ENCODE assay signal across 8 cellular contexts in the genomic region with DNA sequence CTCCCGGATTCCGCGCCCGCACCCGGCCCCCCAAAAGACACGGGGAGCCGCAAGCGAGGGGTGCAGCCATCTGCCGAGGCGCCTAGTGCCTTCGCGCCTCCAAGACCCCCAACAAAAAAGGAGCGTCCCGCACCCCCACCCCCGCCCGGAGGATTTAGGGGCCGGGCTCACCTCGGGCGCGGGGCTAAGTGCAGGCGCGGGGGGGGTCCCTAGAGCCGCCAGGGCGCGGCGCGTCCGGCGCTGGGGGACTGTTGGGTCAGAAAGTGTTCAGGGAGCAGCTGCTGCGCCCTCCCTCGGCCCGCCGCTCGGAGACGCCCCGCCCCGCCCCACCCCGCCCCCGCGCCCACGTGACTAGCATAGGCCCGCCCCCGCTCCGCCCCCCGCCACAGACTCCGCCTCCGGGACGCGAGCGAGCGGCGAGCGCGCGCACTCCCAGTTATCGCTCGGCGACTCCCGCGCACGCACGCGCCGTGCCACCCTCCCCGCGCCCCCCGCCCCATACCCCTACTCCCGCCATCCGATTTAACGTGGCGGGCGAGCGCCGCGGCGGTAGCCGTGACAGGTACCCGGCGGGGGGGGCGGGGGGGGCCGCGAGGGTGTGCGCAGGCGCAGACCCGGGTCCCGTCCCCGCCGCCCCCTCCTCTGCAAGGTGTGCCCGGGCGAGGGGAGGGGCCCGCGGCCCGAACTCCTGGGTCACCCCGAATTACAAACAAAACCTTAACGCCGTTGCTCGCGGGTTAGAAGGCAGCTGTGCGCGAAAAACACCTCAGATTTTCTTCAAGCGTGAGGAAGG. TPM values are rescaled to one million over a fixed set of nuclear protein-coding genes. Genes with fewer than 3 reads are reported as not detected.
DNase-seq lines count a peak whose midpoint lies in the region; ATAC-seq and TF ChIP-seq lines count a peak whose summit lies in the region.

No MANE protein-coding gene starts in this region.

- no peaks in the 10 kb centered on the region for H3K79me2 ChIP-seq in Karpas-422 (ENCODE audit: low read length)
- peaks cover 13% of the 10 kb centered on the region for H3K79me2 ChIP-seq in SK-N-SH (ENCODE audit: insufficient read depth)
- H3K79me2 ChIP-seq in parathyroid adenoma, result no peaks in the 10 kb centered on the region

- no peaks in the 10 kb centered on the region for H3K27me3 ChIP-seq in CD4-positive, alpha-beta T cell (ENCODE audit: control insufficient read depth, insufficient read depth, low read length)
- H3K27me3 ChIP-seq in Karpas-422 (ENCODE audit: low read length) (no peaks in the 10 kb centered on the region), SK-N-SH (ENCODE audit: insufficient read depth) (no peaks in the 10 kb centered on the region), cardiac muscle cell (no peaks in the 10 kb centered on the region), parathyroid adenoma (ENCODE audit: control insufficient read depth, insufficient read depth, low read length) (no peaks in the 10 kb centered on the region), tibial artery (peaks cover 0 to 34% of the 10 kb centered on the region in 2 donors)

- peak overlapping the region; percentile 86 for H3K4me3 Mint-ChIP-seq in CD4-positive, alpha-beta T cell

- peak overlapping the region; percentile 75 for H3K27ac Mint-ChIP-seq in CD4-positive, alpha-beta T cell
- H3K27ac Mint-ChIP-seq in activated naive CD4-positive, alpha-beta T cell treated with anti-CD3 and anti-CD28 coated beads, Interleukin-2, amount 50 U/mL, for 72 hours, result peak overlapping the region in 1 of 2 donors; percentile 36

- H3K27me3 Mint-ChIP-seq in CD4-positive, alpha-beta T cell, result no peaks in the 10 kb centered on the region

- H3K27ac ChIP-seq in CD4-positive, alpha-beta T cell (ENCODE audit: low read depth, low read length), result no peak overlapping the region
- H3K27ac ChIP-seq in Karpas-422 (ENCODE audit: low read length), result no peak overlapping the region
- H3K27ac ChIP-seq in SK-N-SH (ENCODE audit: low read depth in 2 of 2, low read length in 1 of 2), result peak overlapping the region in 1 of 2 experiments; percentile 60; a peak in 1 of 4 replicates
- H3K27ac ChIP-seq in cardiac muscle cell, result peak overlapping the region; percentile 95
- peak overlapping the region; percentile 60 for H3K27ac ChIP-seq in parathyroid adenoma
- H3K27ac ChIP-seq in tibial artery, result peak overlapping the region; percentile 69 to 76

- no peak for TF ChIP-seq CTCF in CD4-positive, alpha-beta T cell (IDR thresholded peaks at IDR 0.05)
- TF ChIP-seq CTCF in SK-N-SH (IDR thresholded peaks at IDR 0.05) (no peak), cardiac muscle cell (IDR thresholded peaks at IDR 0.05; ENCODE audit: low read depth, low read length) (no peak), parathyroid adenoma (IDR thresholded peaks at IDR 0.05) (no peak), tibial artery (IDR thresholded peaks at IDR 0.05) (no peak)

- no peaks in the 10 kb centered on the region for H4K20me1 ChIP-seq in Karpas-422 (ENCODE audit: insufficient read depth, low read depth, low read length)
- H4K20me1 ChIP-seq in SK-N-SH (ENCODE audit: insufficient read depth), result no peaks in the 10 kb centered on the region

- no peak for TF ChIP-seq RAD21 in SK-N-SH (IDR thresholded peaks at IDR 0.05; ENCODE audit: low read length)

- intact Hi-C loops in CD4-positive, alpha-beta T cell (cut with DNase I, micrococcal nuclease), result loop anchor here (5.0 to 10.0 kb wide), 4 partner anchors 82 to 753 kb away; a partner anchor contains a TSS
- intact Hi-C loops in tibial artery (cut with DNase I; ENCODE audit: low total_unique reads), result no loop called here

- CTCF ChIA-PET in CD4-positive, alpha-beta T cell (lab: Charles Lee), result interaction anchor here (0.6 kb wide), 1 partner anchor 12 kb away, joined by 3 read pairs; no protein-coding TSS in a partner anchor
- CTCF ChIA-PET in SK-N-SH (lab: Yijun Ruan, JAX), result no interaction called here

- WGBS in SK-N-SH (ENCODE audit: low lambda C conversion rate), result 0% methylated on average over 3 of the region's 101 CpGs

- peak overlapping the region; percentile 70 for H3K4me3 ChIP-seq in Karpas-422 (ENCODE audit: low read length)
- H3K4me3 ChIP-seq in SK-N-SH (ENCODE audit: low read depth in 2 of 2, low read length in 1 of 2), result peak overlapping the region in 1 of 2 experiments; percentile 61; a peak in 3 of 4 replicates
- H3K4me3 ChIP-seq in cardiac muscle cell, result peak overlapping the region; percentile 81
- peak overlapping the region; percentile 77 for H3K4me3 ChIP-seq in parathyroid adenoma (ENCODE audit: low read depth, low read length)
- H3K4me3 ChIP-seq in tibial artery, result peak overlapping the region; percentile 62 to 88

- no peaks in the 10 kb centered on the region for H3K36me3 ChIP-seq in Karpas-422 (ENCODE audit: insufficient read depth, low read length)
- H3K36me3 ChIP-seq in SK-N-SH (replicated peaks in 1 of 2; ENCODE audit: control insufficient read depth in 1 of 2, insufficient read depth in 2 of 2, low read length in 1 of 2), result no peaks in the 10 kb centered on the region
- H3K36me3 ChIP-seq in cardiac muscle cell, result no peaks in the 10 kb centered on the region
- H3K36me3 ChIP-seq in parathyroid adenoma (ENCODE audit: control insufficient read depth, insufficient read depth, low read length), result no peaks in the 10 kb centered on the region
- no peaks in the 10 kb centered on the region for H3K36me3 ChIP-seq in tibial artery

- POLR2A ChIA-PET in CD4-positive, alpha-beta T cell (lab: Charles Lee), result interaction anchor here (0.6 to 1.6 kb wide), 7 partner anchors 25 to 1176 kb away, joined by 3 to 4 read pairs (median 3); no protein-coding TSS in a partner anchor
- POLR2A ChIA-PET in SK-N-SH (lab: Yijun Ruan, JAX), result interaction anchor here (0.7 to 1.0 kb wide), 2 partner anchors 12 to 370 kb away, joined by 3 read pairs; no protein-coding TSS in a partner anchor

- H3K4me2 ChIP-seq in Karpas-422 (ENCODE audit: low read depth, low read length, poor library complexity, severe bottlenecking) (peak overlapping the region; percentile 89), SK-N-SH (no peak overlapping the region; the same call in 1 of the 2 replicates), parathyroid adenoma (ENCODE audit: low read length) (peak overlapping the region; percentile 84)

- no peak for TF ChIP-seq EP300 in SK-N-SH (IDR thresholded peaks at IDR 0.05; ENCODE audit: borderline replicate concordance in 1 of 2, low read depth in 1 of 2, low read length in 1 of 2)

- H3K9me3 Mint-ChIP-seq in CD4-positive, alpha-beta T cell, result no peaks in the 10 kb centered on the region
- no peaks in the 10 kb centered on the region for H3K9me3 Mint-ChIP-seq in activated naive CD4-positive, alpha-beta T cell treated with anti-CD3 and anti-CD28 coated beads, Interleukin-2, amount 50 U/mL, for 72 hours

- H3K9me2 ChIP-seq in Karpas-422 (replicated peaks; ENCODE audit: insufficient read depth, low read length) (no peaks in the 10 kb centered on the region), SK-N-SH (no peaks in the 10 kb centered on the region)

- peak overlapping the region; percentile 71 for H3K9ac ChIP-seq in Karpas-422 (ENCODE audit: low read length)
- H3K9ac ChIP-seq in SK-N-SH, result peak overlapping the region; percentile 62; the same call in 1 of the 2 replicates
- no peak overlapping the region for H3K9ac ChIP-seq in parathyroid adenoma

- H3K4me1 ChIP-seq in Karpas-422 (ENCODE audit: low read length) (peaks cover 38% of the 10 kb centered on the region), SK-N-SH (ENCODE audit: control insufficient read depth in 1 of 2, insufficient read depth in 2 of 2, low read depth in 1 of 2, low read length in 1 of 2) (no peaks in the 10 kb centered on the region; a peak in 2 of 4 replicates), cardiac muscle cell (ENCODE audit: low read depth) (peaks cover 30% of the 10 kb centered on the region), parathyroid adenoma (no peaks in the 10 kb centered on the region), tibial artery (peaks cover 0 to 26% (median 13%) of the 10 kb centered on the region in 4 donors)

- no peaks in the 10 kb centered on the region for H3K36me3 Mint-ChIP-seq in CD4-positive, alpha-beta T cell (ENCODE audit: low read depth)
- no peaks in the 10 kb centered on the region for H3K36me3 Mint-ChIP-seq in activated naive CD4-positive, alpha-beta T cell treated with anti-CD3 and anti-CD28 coated beads, Interleukin-2, amount 50 U/mL, for 72 hours

- peaks cover 3% of the 10 kb centered on the region for H3F3A ChIP-seq in SK-N-SH (replicated peaks; ENCODE audit: insufficient read depth)

- ATAC-seq in CD4-positive, alpha-beta T cell (ENCODE audit: poor library complexity), result peak; percentile 73
- peak; percentile 42 for ATAC-seq in GM21381 (IDR thresholded peaks at IDR 0.05; ENCODE audit: unreplicated experiment)
- ATAC-seq in activated naive CD4-positive, alpha-beta T cell treated with anti-CD3 and anti-CD28 coated beads, Interleukin-2, amount 50 U/mL, for 72 hours, result peak; percentile 80 to 84

- H2AFZ ChIP-seq in Karpas-422 (ENCODE audit: low read length) (peak overlapping the region; percentile 96), SK-N-SH (ENCODE audit: low read depth) (no peak overlapping the region), parathyroid adenoma (peak overlapping the region; percentile 85)

- peaks cover 35% of the 10 kb centered on the region for H3K4me1 Mint-ChIP-seq in CD4-positive, alpha-beta T cell (ENCODE audit: low read depth)

- H3K9me3 ChIP-seq in CD4-positive, alpha-beta T cell (ENCODE audit: control insufficient read depth, low read length), result no peaks in the 10 kb centered on the region
- H3K9me3 ChIP-seq in Karpas-422 (ENCODE audit: low read length) (no peaks in the 10 kb centered on the region), SK-N-SH (no peaks in the 10 kb centered on the region), cardiac muscle cell (ENCODE audit: low read depth) (no peaks in the 10 kb centered on the region), parathyroid adenoma (ENCODE audit: control insufficient read depth, low read length) (no peaks in the 10 kb centered on the region), tibial artery (no peaks in the 10 kb centered on the region)

- DNase-seq in CD4-positive, alpha-beta T cell, result peak; percentile 72 to 90 (median 82)
- DNase-seq in Karpas-422 (peak; percentile 93), SK-N-SH (peak; percentile 87), cardiac muscle cell (ENCODE audit: low read depth in 1 of 2, low spot score in 1 of 2) (peak; percentile 85 to 93), tibial artery (peak; percentile 71 to 86)
- DNase-seq in activated naive CD4-positive, alpha-beta T cell treated with anti-CD3 and anti-CD28 coated beads, Interleukin-2, amount 50 U/mL, for 72 hours (ENCODE audit: low spot score in 2 of 2), result peak; percentile 79 to 85

TF ChIP-seq in SK-N-SH, 30 proteins besides CTCF, POLR2A, EP300 and RAD21 (continues in another document):
- no peak for TF ChIP-seq TEAD4 (IDR thresholded peaks at IDR 0.05; ENCODE audit: borderline replicate concordance, insufficient read depth)

RNA-seq across cellular contexts. Expression of a gene that starts 56.2 kb away (rescaled TPM):
- total RNA-seq in CD4-positive, alpha-beta T cell, result not detected
- total RNA-seq in Karpas-422 (2014; rRNA removed; shearing (Covaris generic); ENCODE audit: low replicate concordance), result not detected in 2 replicates
- polyA plus RNA-seq in SK-N-SH (2012; rRNA removed), result not detected in 2 replicates
- not detected in 2 replicates for polyA plus RNA-seq in SK-N-SH (2012; cell fraction: cytosol; rRNA removed)
- polyA plus RNA-seq in SK-N-SH (2012; cell fraction: nucleus; rRNA removed), result not detected in 2 replicates
- total RNA-seq in activated naive CD4-positive, alpha-beta T cell treated with anti-CD3 and anti-CD28 coated beads, Interleukin-2, amount 50 U/mL, for 72 hours, result not detected
- total RNA-seq in cardiac muscle cell, result 19.3 and 27.5 TPM in 2 replicates
- polyA plus RNA-seq in cardiac muscle cell, result 3.2 and 4.9 TPM in 2 replicates

Comparison
In these comparisons a context has a peak if more than half of its experiments do, and no peak if none do; other contexts are left out.
1. H3K27ac ChIP-seq: peak in cardiac muscle cell (single experiment), parathyroid adenoma (single experiment) and tibial artery (2 of 2); none in CD4-positive, alpha-beta T cell (single experiment) and Karpas-422 (single experiment).
2. RNA of a gene that starts 56.2 kb away (total RNA-seq): 19.3 to 27.5 TPM in cardiac muscle cell; not detected in CD4-positive, alpha-beta T cell, not detected in Karpas-422 and not detected in activated naive CD4-positive, alpha-beta T cell treated with anti-CD3 and anti-CD28 coated beads, Interleukin-2, amount 50 U/mL, for 72 hours; every median in the first group is over 10 times any median in the second.
3. Peak in every context shown above with its lines, with median percentiles within 50 percentile points of each other: ATAC-seq and DNase-seq.